In genomic region chr17:72534265-72534664, GRCh38 we compare ENCODE assay signal across 18 cellular contexts.
"Had no signal": no experiment of that assay in that cellular context is flagged by ENCODE, and none has a peak within 500 bp of the region (broad histone marks: within the 10 kb centered on the region; RNA-seq: fewer than 3 reads in every experiment).

No MANE protein-coding gene starts in this region.

- DNase-seq: IMR-90, Kasumi-1, MM.1S, NCI-H1092 treated with DMSO at 0.1 percent for 48 hours, NCI-H1436, NCI-H187, NCI-H2029, NCI-H2227 treated with DMSO at 0.1 percent for 48 hours, NCI-H524 treated with DMSO at 0.1 percent for 48 hours, NCI-H748 treated with DMSO at 0.1 percent for 48 hours, PC-3, Peyer's patch, SHP77 treated with DMSO at 0.1 percent for 48 hours, SJCRH30, T-helper 1 cell had no signal

- H3K9ac ChIP-seq: KMS-11 had no signal

- H3K36me3 ChIP-seq: Peyer's patch, SJCRH30 had no signal

- H3K27me3 ChIP-seq: Peyer's patch, SJCRH30 had no signal

- H3K27ac ChIP-seq: KMS-11, Peyer's patch, SJCRH30 had no signal

- ATAC-seq: PC-3, Right ventricle myocardium inferior, SK-N-SH treated with all-trans-retinoic acid at 6 μM for 48 hours had no signal

- H3K4me3 ChIP-seq: Peyer's patch, SJCRH30 had no signal

- H3K4me2 ChIP-seq: KMS-11 had no signal
